ENCODE assay signal across 4 cellular contexts in genomic region chr19:19661141-19661674, GRCh38.
TF ChIP-seq lines count a peak whose summit lies in the region.

No MANE protein-coding gene starts in this region.

TF ChIP-seq in SK-N-SH, 30 proteins besides CTCF, POLR2A, EP300 and RAD21 (continues in another document):
- TF ChIP-seq ZBTB33 (IDR thresholded peaks at IDR 0.05; ENCODE audit: borderline replicate concordance, low read depth) = no peak
- TF ChIP-seq REST (IDR thresholded peaks at IDR 0.05; ENCODE audit: low read depth, low read length) = no peak
- no peak for TF ChIP-seq IRF3 (IDR thresholded peaks at IDR 0.05; ENCODE audit: low read depth, low read length)

TF ChIP-seq in SK-N-SH treated with all-trans-retinoic acid at 6 μM for 48 hours, 23 proteins besides CTCF, POLR2A, EP300 and RAD21 (continues in another document):
- TF ChIP-seq ZC3H10 (CRISPR knock-in tag; IDR thresholded peaks at IDR 0.05) (no peak), PATZ1 (CRISPR knock-in tag; IDR thresholded peaks at IDR 0.05; ENCODE audit: borderline replicate concordance) (no peak), RARB (CRISPR knock-in tag; IDR thresholded peaks at IDR 0.05) (no peak), ESRRG (CRISPR knock-in tag; IDR thresholded peaks at IDR 0.05) (no peak), TCF4 (CRISPR knock-in tag; IDR thresholded peaks at IDR 0.05; ENCODE audit: borderline replicate concordance) (no peak), ZNF70 (CRISPR knock-in tag; IDR thresholded peaks at IDR 0.05) (no peak), SNAI2 (CRISPR knock-in tag; IDR thresholded peaks at IDR 0.05) (no peak), BACH2 (CRISPR knock-in tag; IDR thresholded peaks at IDR 0.05; ENCODE audit: borderline replicate concordance) (no peak), CSRNP3 (CRISPR knock-in tag; IDR thresholded peaks at IDR 0.05) (no peak), ZNF565 (CRISPR knock-in tag; conservative IDR thresholded peaks at IDR 0.05; ENCODE audit: low read depth) (no peak), TSHZ2 (CRISPR knock-in tag; IDR thresholded peaks at IDR 0.05) (no peak), GLIS3 (CRISPR knock-in tag; IDR thresholded peaks at IDR 0.05) (no peak), CSDC2 (CRISPR knock-in tag; IDR thresholded peaks at IDR 0.05) (no peak)

TF ChIP-seq in K562, 482 proteins besides CTCF, POLR2A, EP300 and RAD21:
- TF ChIP-seq MTA1 (IDR thresholded peaks at IDR 0.05; ENCODE audit: borderline replicate concordance) (no peak), ATF2 (CRISPR knock-in tag; IDR thresholded peaks at IDR 0.05) (no peak), PTBP1 (IDR thresholded peaks at IDR 0.05; ENCODE audit: low read depth, low read length) (no peak), HLTF (IDR thresholded peaks at IDR 0.05) (no peak), CREB3L1 (IDR thresholded peaks at IDR 0.05; ENCODE audit: borderline replicate concordance, low read depth) (no peak), HMGN3 (IDR thresholded peaks at IDR 0.05; ENCODE audit: borderline replicate concordance, extremely low read depth, insufficient read length, low read depth, low read length) (no peak), SMC3 (conservative IDR thresholded peaks at IDR 0.05; ENCODE audit: insufficient read depth, low read depth, low read length) (no peak), NUFIP1 (IDR thresholded peaks at IDR 0.05; ENCODE audit: partially characterized antibody) (no peak), STAT5B (CRISPR knock-in tag; IDR thresholded peaks at IDR 0.05) (no peak), RBFOX2 (IDR thresholded peaks at IDR 0.05; ENCODE audit: low read depth, low read length) (0 out of 2 replicates have a peak, but pooled peaks have one; percentile 12), POLR2G (IDR thresholded peaks at IDR 0.05; ENCODE audit: low read depth, low read length) (peak; percentile 43; the same call in 1 of the 2 replicates), SFPQ (IDR thresholded peaks at IDR 0.05; ENCODE audit: low read depth, low read length) (no peak), ZNF133 (CRISPR knock-in tag; IDR thresholded peaks at IDR 0.05) (no peak), NFE2 (IDR thresholded peaks at IDR 0.05; ENCODE audit: low read depth) (no peak), KDM4B (IDR thresholded peaks at IDR 0.05; ENCODE audit: borderline replicate concordance in 2 of 2, low read depth in 1 of 2) (no peak), CHD2 (IDR thresholded peaks at IDR 0.05; ENCODE audit: low read depth, low read length) (no peak), HIVEP1 (CRISPR knock-in tag; IDR thresholded peaks at IDR 0.05) (no peak)

TF ChIP-seq in neural cell, 6 proteins besides CTCF, POLR2A, EP300 and RAD21:
- no peak for TF ChIP-seq POLR2AphosphoS5 (IDR thresholded peaks at IDR 0.05)
- TF ChIP-seq MXI1 (conservative IDR thresholded peaks at IDR 0.05; ENCODE audit: poor library complexity, severe bottlenecking) = no peak
- TF ChIP-seq SMC3 (conservative IDR thresholded peaks at IDR 0.05; ENCODE audit: poor library complexity) = no peak
- no peak for TF ChIP-seq REST (IDR thresholded peaks at IDR 0.05; ENCODE audit: borderline replicate concordance)
- no peak for TF ChIP-seq TAF1 (IDR thresholded peaks at IDR 0.05; ENCODE audit: low read depth)
- TF ChIP-seq EZH2 (IDR thresholded peaks at IDR 0.05; ENCODE audit: borderline replicate concordance, insufficient read depth, low read length, poor library complexity, severe bottlenecking) = no peak
